14 cellular contexts compared by ENCODE assay signal in genomic region chr10:89652971-89653370, GRCh38.
"Had no signal": no experiment of that assay in that cellular context is flagged by ENCODE, and none has a peak within 500 bp of the region (broad histone marks: within the 10 kb centered on the region; RNA-seq: fewer than 3 reads in every experiment).

No MANE protein-coding gene starts in this region.

- H3K4me1 ChIP-seq: stomach, uterus had no signal

- H3K27ac ChIP-seq: dorsolateral prefrontal cortex, stomach, thoracic aorta, uterus had no signal

- ATAC-seq: activated CD4-positive, CD25-positive, alpha-beta regulatory T cell treated with anti-CD3 and anti-CD28 coated beads, Interleukin-2, amount 50 U/mL, for 24 hours; left cardiac atrium had no signal

- DNase-seq: activated effector memory CD4-positive, alpha-beta T cell treated with Interleukin-2 at 50 U/mL for 16 hours; amygdala; dorsolateral prefrontal cortex; left cardiac atrium; nephron progenitor cell; stimulated activated CD4-positive, alpha-beta T cell treated with anti-CD3 and anti-CD28 coated beads, Interleukin-15, amount 100 ng/mL, for 24 hours; stimulated activated CD4-positive, alpha-beta T cell treated with anti-CD3 and anti-CD28 coated beads, Interleukin-4, amount 100 ng/mL, for 24 hours; stomach; uterus had no signal

- H3K4me3 ChIP-seq: dorsolateral prefrontal cortex, lung, stomach, thoracic aorta, uterus had no signal

- H3K9me3 Mint-ChIP-seq: activated naive CD4-positive, alpha-beta T cell treated with anti-CD3 and anti-CD28 coated beads, Interleukin-2, amount 50 U/mL, for 24 hours; T-helper 2 cell treated with Interferon-gamma antibody and Interleukin-4, amounts not matched to agents 5 μg/mL and 100 μg/mL, for 36 hours had no signal

- H3K36me3 Mint-ChIP-seq: activated naive CD4-positive, alpha-beta T cell treated with anti-CD3 and anti-CD28 coated beads, Interleukin-2, amount 50 U/mL, for 24 hours had no signal

- H3K27ac Mint-ChIP-seq: activated naive CD4-positive, alpha-beta T cell treated with anti-CD3 and anti-CD28 coated beads, Interleukin-2, amount 50 U/mL, for 24 hours; nephron progenitor cell; T-helper 2 cell treated with Interferon-gamma antibody and Interleukin-4, amounts not matched to agents 5 μg/mL and 100 μg/mL, for 36 hours had no signal

- H3K36me3 ChIP-seq: stomach, thoracic aorta, uterus had no signal

- H3K9me3 ChIP-seq: stomach, thoracic aorta, uterus had no signal

- H3K4me3 Mint-ChIP-seq: activated naive CD4-positive, alpha-beta T cell treated with anti-CD3 and anti-CD28 coated beads, Interleukin-2, amount 50 U/mL, for 24 hours; nephron progenitor cell; T-helper 2 cell treated with Interferon-gamma antibody and Interleukin-4, amounts not matched to agents 5 μg/mL and 100 μg/mL, for 36 hours had no signal

- H3K4me1 Mint-ChIP-seq: activated naive CD4-positive, alpha-beta T cell treated with anti-CD3 and anti-CD28 coated beads, Interleukin-2, amount 50 U/mL, for 24 hours; nephron progenitor cell had no signal

- H3K27me3 ChIP-seq: dorsolateral prefrontal cortex, stomach, uterus had no signal
